In genomic region chr10:48453451-48454301, GRCh38 we compare ENCODE assay signal across 23 cellular contexts.
A peak's percentile ranks its signal among the peaks of the same experiment; 100 is the strongest.
DNase-seq lines count a peak whose midpoint lies in the region; ATAC-seq and TF ChIP-seq lines count a peak whose summit lies in the region.
"Had no signal": no experiment of that assay in that cellular context is flagged by ENCODE, and none has a peak within 500 bp of the region (broad histone marks: within the 10 kb centered on the region; RNA-seq: fewer than 3 reads in every experiment).

No MANE protein-coding gene starts in this region.

- no peaks in the 10 kb centered on the region for H3K9me3 ChIP-seq in breast epithelium
- H3K9me3 ChIP-seq in thyroid gland, result no peaks in the 10 kb centered on the region
- H3K9me3 ChIP-seq in transverse colon, result no peaks in the 10 kb centered on the region
- no peaks in the 10 kb centered on the region for H3K9me3 ChIP-seq in PC-3 (ENCODE audit: low read length)
- H3K9me3 ChIP-seq: ascending aorta had no signal

- TF ChIP-seq EP300 in transverse colon (IDR thresholded peaks at IDR 0.05; ENCODE audit: low read depth), result no peak

- no peaks in the 10 kb centered on the region for H3K27me3 Mint-ChIP-seq in MCF 10A (ENCODE audit: insufficient read depth, unreplicated experiment)
- peaks cover 2% of the 10 kb centered on the region for H3K27me3 Mint-ChIP-seq in activated B cell treated with CpG ODN at 0.5 μM for 24 hours
- H3K27me3 Mint-ChIP-seq: CD4-positive, alpha-beta T cell had no signal

- peaks cover 2% of the 10 kb centered on the region for H3K4me1 Mint-ChIP-seq in MCF 10A (ENCODE audit: insufficient read depth, unreplicated experiment)
- peaks cover 10% of the 10 kb centered on the region for H3K4me1 Mint-ChIP-seq in activated B cell treated with CpG ODN at 0.5 μM for 24 hours
- H3K4me1 Mint-ChIP-seq: stimulated activated naive CD8-positive, alpha-beta T cell treated with anti-CD3 and anti-CD28 coated beads, Interleukin-15, amount 100 ng/mL, for 72 hours; T-helper 17 cell had no signal

- intact Hi-C loops in breast epithelium (cut with DNase I; ENCODE audit: low total_unique reads), result no loop called here
- intact Hi-C loops in MCF 10A (cut with micrococcal nuclease), result no loop called here
- intact Hi-C loops in activated B cell treated with CpG ODN at 0.5 μM for 24 hours (cut with micrococcal nuclease), result no loop called here
- intact Hi-C loops in thyroid gland (cut with DNase I), result no loop called here
- intact Hi-C loops in transverse colon (cut with DNase I; ENCODE audit: low total_unique reads), result no loop called here
- intact Hi-C loops in PC-3 (cut with micrococcal nuclease), result no loop called here

- DNase-seq in breast epithelium (ENCODE audit: low spot score in 2 of 2) (peak; percentile 11 to 33), MCF 10A (ENCODE audit: unreplicated experiment) (no peak), activated B cell treated with CpG ODN at 0.5 μM for 24 hours (peak; percentile 10), mesenteric fat pad (ENCODE audit: low spot score) (peak; percentile 88), thyroid gland (no peak), transverse colon (no peak), PC-3 (no peak)
- DNase-seq: ACHN; activated naive CD4-positive, alpha-beta T cell; DMS79; HCEC 1CT; hypothalamus; KBM-7; NCI-H2081 treated with DMSO at 0.1 percent for 48 hours; NCI-H524; occipital lobe; Right ventricle myocardium superior; stimulated activated CD4-positive, alpha-beta T cell treated with anti-CD3 and anti-CD28 coated beads, Interleukin-2, amount 100 ng/mL, for 24 hours; T-helper 17 cell had no signal

- H3K4me1 ChIP-seq in breast epithelium (no peaks in the 10 kb centered on the region), thyroid gland (peaks cover 22 to 40% of the 10 kb centered on the region in 2 donors), transverse colon (peaks cover 0 to 9% (median 0%) of the 10 kb centered on the region in 4 donors), PC-3 (ENCODE audit: insufficient read depth, low read length) (peaks cover under 1% of the 10 kb centered on the region; the same call in 1 of the 2 replicates)

- no peaks in the 10 kb centered on the region for H3K36me3 ChIP-seq in breast epithelium
- no peaks in the 10 kb centered on the region for H3K36me3 ChIP-seq in thyroid gland
- H3K36me3 ChIP-seq in transverse colon, result no peaks in the 10 kb centered on the region
- no peaks in the 10 kb centered on the region for H3K36me3 ChIP-seq in PC-3 (ENCODE audit: low read depth, low read length)
- H3K36me3 ChIP-seq: ascending aorta had no signal

- no peak overlapping the region for H2AFZ ChIP-seq in PC-3 (ENCODE audit: low read length)

- CTCF ChIA-PET in MCF 10A (lab: Yijun Ruan, JAX) (interaction anchor here (1.3 kb wide), 1 partner anchor 8 kb away, joined by 5 read pairs; no protein-coding TSS in a partner anchor), activated B cell treated with CpG ODN at 0.5 μM for 24 hours (lab: Charles Lee) (no interaction called here), PC-3 (lab: Charles Lee) (no interaction called here)

- H3K79me2 ChIP-seq in PC-3 (ENCODE audit: low read length), result no peaks in the 10 kb centered on the region

- WGBS in thyroid gland, 2 donors, result 64 to 72% methylated on average over 16 to 19 of the region's 19 CpGs
- 81% methylated on average over 19 of the region's 19 CpGs; no CpG with 5 or more reads in 1 of the 2 donors for WGBS in transverse colon (ENCODE audit: low coverage in 1 of 2), 2 donors

- no peaks in the 10 kb centered on the region for H3F3A ChIP-seq in PC-3 (ENCODE audit: low read length, unreplicated experiment)

- TF ChIP-seq POLR2A in breast epithelium (IDR thresholded peaks at IDR 0.05) (no peak), thyroid gland (IDR thresholded peaks at IDR 0.05) (no peak), transverse colon (IDR thresholded peaks at IDR 0.05) (no peak)

- no peak overlapping the region for H3K4me3 ChIP-seq in breast epithelium
- H3K4me3 ChIP-seq in thyroid gland (replicated peaks in 1 of 3), result no peak overlapping the region
- no peak overlapping the region for H3K4me3 ChIP-seq in transverse colon
- H3K4me3 ChIP-seq in PC-3 (ENCODE audit: low read length), result no peak overlapping the region
- H3K4me3 ChIP-seq: ascending aorta had no signal

- H3K9me3 Mint-ChIP-seq in MCF 10A (ENCODE audit: unreplicated experiment) (no peaks in the 10 kb centered on the region), activated B cell treated with CpG ODN at 0.5 μM for 24 hours (no peaks in the 10 kb centered on the region)
- H3K9me3 Mint-ChIP-seq: CD4-positive, alpha-beta T cell; stimulated activated naive CD8-positive, alpha-beta T cell treated with anti-CD3 and anti-CD28 coated beads, Interleukin-15, amount 100 ng/mL, for 72 hours had no signal

- H3K36me3 Mint-ChIP-seq in MCF 10A (ENCODE audit: insufficient read depth, unreplicated experiment) (no peaks in the 10 kb centered on the region), activated B cell treated with CpG ODN at 0.5 μM for 24 hours (ENCODE audit: low read depth) (no peaks in the 10 kb centered on the region)

- H3K9ac ChIP-seq in PC-3 (ENCODE audit: low read length), result no peak overlapping the region

- no peaks in the 10 kb centered on the region for H4K20me1 ChIP-seq in PC-3 (ENCODE audit: low read length)

- in situ Hi-C loops in transverse colon (cut with MboI; ENCODE audit: low pct_ligation_motif_present in 1 of 4, low pct_unique_long_range_greater_than_20kb in 1 of 4, low sequenced_read_pairs in 3 of 4), result no loop called here

- no peaks in the 10 kb centered on the region for H3K27me3 ChIP-seq in breast epithelium
- no peaks in the 10 kb centered on the region for H3K27me3 ChIP-seq in thyroid gland
- H3K27me3 ChIP-seq in transverse colon, result no peaks in the 10 kb centered on the region
- H3K27me3 ChIP-seq in PC-3 (ENCODE audit: low read length), result no peaks in the 10 kb centered on the region
- H3K27me3 ChIP-seq: ascending aorta had no signal

- ATAC-seq in activated B cell treated with CpG ODN at 0.5 μM for 24 hours (ENCODE audit: low read depth) (no peak), PC-3 (no peak), HG02759 (IDR thresholded peaks at IDR 0.05; ENCODE audit: unreplicated experiment) (no peak)
- ATAC-seq: stimulated activated naive CD8-positive, alpha-beta T cell treated with anti-CD3 and anti-CD28 coated beads, Interleukin-15, amount 100 ng/mL, for 72 hours; T-helper 17 cell had no signal

- H3K4me3 Mint-ChIP-seq in MCF 10A (ENCODE audit: unreplicated experiment) (no peak overlapping the region), activated B cell treated with CpG ODN at 0.5 μM for 24 hours (no peak overlapping the region)
- H3K4me3 Mint-ChIP-seq: CD4-positive, alpha-beta T cell; stimulated activated naive CD8-positive, alpha-beta T cell treated with anti-CD3 and anti-CD28 coated beads, Interleukin-15, amount 100 ng/mL, for 72 hours; T-helper 17 cell had no signal

- H3K27ac Mint-ChIP-seq in MCF 10A (ENCODE audit: low read depth, unreplicated experiment) (no peak overlapping the region), activated B cell treated with CpG ODN at 0.5 μM for 24 hours (no peak overlapping the region)
- H3K27ac Mint-ChIP-seq: CD4-positive, alpha-beta T cell; stimulated activated naive CD8-positive, alpha-beta T cell treated with anti-CD3 and anti-CD28 coated beads, Interleukin-15, amount 100 ng/mL, for 72 hours; T-helper 17 cell had no signal

- POLR2A ChIA-PET in MCF 10A (lab: Yijun Ruan, JAX) (interaction anchor here (0.7 kb wide), 1 partner anchor 15 kb away, joined by 3 read pairs; no protein-coding TSS in a partner anchor), activated B cell treated with CpG ODN at 0.5 μM for 24 hours (lab: Charles Lee) (no interaction called here), PC-3 (lab: Charles Lee; ENCODE audit: unreplicated experiment) (no interaction called here)

- H3K27ac ChIP-seq in breast epithelium (no peak overlapping the region), thyroid gland (peak overlapping the region; percentile 53 to 73 (median 63)), transverse colon (no peak overlapping the region), PC-3 (ENCODE audit: low read length) (no peak overlapping the region)
- H3K27ac ChIP-seq: ascending aorta had no signal

- TF ChIP-seq CTCF in breast epithelium (IDR thresholded peaks at IDR 0.05), result no peak
- TF ChIP-seq CTCF in MCF 10A (IDR thresholded peaks at IDR 0.05; ENCODE audit: unreplicated experiment), result no peak
- no peak for TF ChIP-seq CTCF in activated B cell treated with CpG ODN at 0.5 μM for 24 hours (IDR thresholded peaks at IDR 0.05)
- no peak for TF ChIP-seq CTCF in thyroid gland (IDR thresholded peaks at IDR 0.05)
- TF ChIP-seq CTCF in transverse colon (IDR thresholded peaks at IDR 0.05), result no peak
- no peak for TF ChIP-seq CTCF in PC-3 (conservative IDR thresholded peaks at IDR 0.05; ENCODE audit: low read depth, low read length)

- H3K9me2 ChIP-seq in PC-3 (replicated peaks; ENCODE audit: low read length), result no peaks in the 10 kb centered on the region

- no TSS peak for BruUV-seq in MCF 10A (replicated peaks; lab: Mats Ljungman, UMichigan)
- BruUV-seq in PC-3 (replicated peaks; lab: Mats Ljungman, UMichigan), result no TSS peak

- no peak overlapping the region for H3K4me2 ChIP-seq in PC-3 (ENCODE audit: low read length)

Comparison
In these comparisons a context has a peak if more than half of its experiments do, and no peak if none do; other contexts are left out.
1. DNase-seq: peak in breast epithelium (2 of 2), activated B cell treated with CpG ODN at 0.5 μM for 24 hours (single experiment) and mesenteric fat pad (single experiment); none in MCF 10A (single experiment), thyroid gland (0 of 2), transverse colon (single experiment) and PC-3 (single experiment).
2. H3K27ac ChIP-seq: peak in thyroid gland (3 of 3); none in breast epithelium (0 of 2), transverse colon (0 of 4) and PC-3 (single experiment).